8 cellular contexts compared by ENCODE assay signal in the genomic region with DNA sequence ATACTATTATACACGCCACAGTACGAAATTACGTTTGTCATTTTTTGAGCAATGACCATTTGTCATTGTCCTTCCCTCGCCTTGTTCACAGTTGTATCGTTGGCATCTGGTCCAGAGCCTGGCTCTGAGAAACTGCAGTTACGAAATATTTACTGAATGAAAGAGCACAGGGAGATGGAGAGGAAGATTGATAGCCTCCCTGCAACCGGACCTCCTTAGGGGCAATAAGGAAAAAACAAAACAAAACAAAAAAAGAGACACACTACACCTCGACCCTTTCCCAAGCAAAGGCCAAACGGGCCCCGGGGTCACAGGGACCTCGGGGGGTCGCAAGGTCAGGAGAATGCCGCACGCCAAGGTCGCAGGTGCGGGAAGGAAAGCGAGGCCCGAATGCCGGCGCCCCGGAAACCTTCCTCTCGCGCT. TPM values are rescaled to one million over a fixed set of nuclear protein-coding genes. Genes with fewer than 3 reads are reported as not detected.
DNase-seq lines count a peak whose midpoint lies in the region; ATAC-seq, FAIRE-seq and TF ChIP-seq lines count a peak whose summit lies in the region.

No MANE protein-coding gene starts in this region.

- no peak for TF ChIP-seq CTCF in bronchial epithelial cell (IDR thresholded peaks at IDR 0.05; ENCODE audit: insufficient read depth, low read length, severe bottlenecking)
- TF ChIP-seq CTCF in suprapubic skin (IDR thresholded peaks at IDR 0.05): no peak
- no peak for TF ChIP-seq CTCF in GM10248 (IDR thresholded peaks at IDR 0.05; ENCODE audit: control extremely low read depth, extremely low read depth, low read depth, missing control alignments)

- H3K27me3 ChIP-seq in BLaER1 (no peaks in the 10 kb centered on the region), bronchial epithelial cell (ENCODE audit: control insufficient read depth, insufficient read depth, low read length) (no peaks in the 10 kb centered on the region), suprapubic skin (no peaks in the 10 kb centered on the region)

- H3K9me3 ChIP-seq in BLaER1 (no peaks in the 10 kb centered on the region), suprapubic skin (no peaks in the 10 kb centered on the region)

- H3K4me3 ChIP-seq in BLaER1 (peak overlapping the region; percentile 93), bronchial epithelial cell (ENCODE audit: low read depth, low read length) (peak overlapping the region; percentile 84), suprapubic skin (peak overlapping the region; percentile 95)
- peak overlapping the region; percentile 91 for H3K4me3 ChIP-seq in Jurkat, Clone E6-1 (ENCODE audit: low read length)

- peaks cover 51% of the 10 kb centered on the region for H3K4me1 ChIP-seq in BLaER1
- H3K4me1 ChIP-seq in suprapubic skin: peaks cover 31% of the 10 kb centered on the region

- H3K36me3 ChIP-seq in BLaER1 (peaks cover 19% of the 10 kb centered on the region), bronchial epithelial cell (ENCODE audit: control insufficient read depth, insufficient read depth, low read length) (peaks cover 1% of the 10 kb centered on the region), suprapubic skin (no peaks in the 10 kb centered on the region)

- CTCF ChIA-PET in GM10248 (lab: Yijun Ruan, JAX): interaction anchor here (0.6 to 2.7 kb wide), 8 partner anchors 8 to 37 kb away, joined by 3 to 15 read pairs (median 4); no protein-coding TSS in a partner anchor

- ATAC-seq in left lobe of liver: peak; percentile 62

- H3K27ac ChIP-seq in BLaER1: peak overlapping the region; percentile 80
- peak overlapping the region; percentile 62 for H3K27ac ChIP-seq in suprapubic skin

- peaks cover 40% of the 10 kb centered on the region for H4K20me1 ChIP-seq in BLaER1

- TF ChIP-seq EP300 in suprapubic skin (IDR thresholded peaks at IDR 0.05): no peak

- FAIRE-seq in bronchial epithelial cell (lab: Jason Lieb, UNC): no peak

- peak overlapping the region; percentile 94 for H3K4me2 ChIP-seq in BLaER1

- no peak for DNase-seq in Jurkat, Clone E6-1 (ENCODE audit: low read depth, low spot score)
- DNase-seq in bronchial epithelial cell (ENCODE audit: low read depth) (peak; percentile 25), left lobe of liver (ENCODE audit: low spot score) (peak; percentile 68), suprapubic skin (ENCODE audit: low spot score in 2 of 2) (no peak), GM10248 (ENCODE audit: extremely low spot score) (no peak), SK-N-DZ (ENCODE audit: low spot score) (no peak)
- no peak for DNase-seq in stimulated activated CD4-positive, alpha-beta T cell treated with anti-CD3 and anti-CD28 coated beads, Interleukin-4, amount 100 ng/mL, for 1 hour

- peak overlapping the region; percentile 90 for H3K9ac ChIP-seq in BLaER1

- no peak for TF ChIP-seq POLR2A in suprapubic skin (IDR thresholded peaks at IDR 0.05)

- POLR2A ChIA-PET in GM10248 (lab: Yijun Ruan, JAX): no interaction called here

- WGBS in suprapubic skin: 1% methylated on average over 23 of the region's 23 CpGs

RNA-seq across cellular contexts. Expression of a gene that starts 0.9 kb away (rescaled TPM):
- polyA plus RNA-seq in Jurkat, Clone E6-1 (2012; ENCODE audit: insufficient read depth, insufficient read length): 107 TPM
- total RNA-seq in bronchial epithelial cell (30.3 and 31.3 TPM in 2 replicates), left lobe of liver (187 TPM), suprapubic skin (10 to 100 TPM; 44.9 to 92.5 (median 78.8) TPM)
- polyA plus RNA-seq in SK-N-DZ (2014; cell fraction: cytosol; rRNA removed): 181 and 188 TPM in 2 replicates
- 110 and 127 TPM in 2 replicates for polyA plus RNA-seq in SK-N-DZ (2014; cell fraction: nucleus; rRNA removed)

RNA-seq across cellular contexts. Expression of a gene that starts 48.7 kb away (rescaled TPM):
- polyA plus RNA-seq in Jurkat, Clone E6-1 (2012; ENCODE audit: insufficient read depth, insufficient read length): 8.8 TPM
- total RNA-seq in bronchial epithelial cell (23.4 and 27.9 TPM in 2 replicates), left lobe of liver (15.0 TPM), suprapubic skin (10 to 100 TPM in 3 of 4 donors, 1 to 10 TPM in 1; 8.9 to 14.5 (median 13.3) TPM)
- 7.0 and 10.5 TPM in 2 replicates for polyA plus RNA-seq in SK-N-DZ (2014; cell fraction: cytosol; rRNA removed)
- polyA plus RNA-seq in SK-N-DZ (2014; cell fraction: nucleus; rRNA removed): 8.9 and 13.4 TPM in 2 replicates

Comparison
In these comparisons a context has a peak if more than half of its experiments do, and no peak if none do; other contexts are left out.
1. DNase-seq: peak in bronchial epithelial cell (single experiment) and left lobe of liver (single experiment); none in Jurkat, Clone E6-1 (single experiment), suprapubic skin (0 of 2), GM10248 (single experiment), stimulated activated CD4-positive, alpha-beta T cell treated with anti-CD3 and anti-CD28 coated beads, Interleukin-4, amount 100 ng/mL, for 1 hour (single experiment) and SK-N-DZ (single experiment).
2. Peak in every context shown above with its lines, with median percentiles within 50 percentile points of each other: H3K4me3 ChIP-seq.